8 cellular contexts compared by ENCODE assay signal in the genomic region with DNA sequence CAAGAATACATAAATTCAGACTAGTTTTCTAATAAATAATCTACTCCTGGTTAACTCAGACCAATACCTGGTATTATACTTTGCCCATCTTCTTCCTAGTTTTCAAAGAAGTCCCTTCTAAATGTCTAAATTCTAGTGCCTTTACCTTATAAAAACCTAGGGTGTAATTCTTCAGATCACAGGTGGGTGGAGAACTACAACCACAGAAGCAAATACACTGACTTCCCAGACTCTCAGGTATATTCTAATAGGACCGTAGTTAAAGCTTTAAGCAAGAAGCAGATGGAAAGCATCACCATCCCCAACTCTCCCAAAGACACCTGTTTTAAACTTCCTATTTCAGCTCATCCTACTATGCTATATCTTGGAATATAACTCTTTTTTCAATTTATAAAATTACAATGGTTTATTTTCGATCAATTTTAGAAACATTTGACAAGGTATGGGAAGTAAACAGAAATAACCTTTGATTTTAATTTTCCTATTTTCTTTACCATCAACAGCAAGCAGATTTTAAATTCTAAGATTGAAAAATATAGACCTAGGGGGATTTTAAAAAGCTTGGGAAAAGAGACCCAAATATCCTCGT. TPM values are rescaled to one million over a fixed set of nuclear protein-coding genes. Genes with fewer than 3 reads are reported as not detected.
DNase-seq lines count a peak whose midpoint lies in the region; ATAC-seq, FAIRE-seq and TF ChIP-seq lines count a peak whose summit lies in the region.

No MANE protein-coding gene starts in this region.

- H3K9me3 ChIP-seq in upper lobe of left lung (no peaks in the 10 kb centered on the region), MG63 (no peaks in the 10 kb centered on the region)

- peak in 5 of 6 experiments; percentile 24 to 57 (median 38) for TF ChIP-seq CTCF in upper lobe of left lung (IDR thresholded peaks at IDR 0.05)

- H3K27me3 ChIP-seq in upper lobe of left lung, result no peaks in the 10 kb centered on the region
- H3K27me3 ChIP-seq in MG63, result no peaks in the 10 kb centered on the region

- peak overlapping the region in 1 of 4 donors; percentile 2 for H3K27ac ChIP-seq in upper lobe of left lung
- H3K27ac ChIP-seq in substantia nigra (ENCODE audit: low read depth, low read length, poor library complexity, severe bottlenecking), result no peak overlapping the region

- H3K4me1 ChIP-seq in upper lobe of left lung, result peaks cover 8 to 33% (median 19%) of the 10 kb centered on the region in 4 donors

- ATAC-seq in GM21737 (IDR thresholded peaks at IDR 0.05; ENCODE audit: unreplicated experiment) (peak; percentile 60), esophagus mucosa (peak; percentile 61), upper lobe of left lung (ENCODE audit: low FRiP score in 2 of 2) (no peak)

- FAIRE-seq in H54 (lab: Jason Lieb, UNC), result no peak

- DNase-seq in ELR (ENCODE audit: low read depth) (peak; percentile 35), NCI-H526 treated with DMSO at 0.1 percent for 48 hours (lab: John Stamatoyannopoulos, UW) (peak; percentile 17), upper lobe of left lung (no peak), substantia nigra (lab: John Stamatoyannopoulos, UW) (no peak), H54 (ENCODE audit: insufficient read length, low spot score) (no peak), MG63 (no peak)

- H3K36me3 ChIP-seq in upper lobe of left lung (no peaks in the 10 kb centered on the region), MG63 (no peaks in the 10 kb centered on the region)

- no peak overlapping the region for H3K4me3 ChIP-seq in upper lobe of left lung
- no peak overlapping the region for H3K4me3 ChIP-seq in MG63

- no peak for TF ChIP-seq EP300 in upper lobe of left lung (IDR thresholded peaks at IDR 0.05)

- WGBS in upper lobe of left lung, 2 donors, result 87 to 93% methylated on average over 3 of the region's 3 CpGs

- no peak for TF ChIP-seq POLR2A in upper lobe of left lung (IDR thresholded peaks at IDR 0.05)
- TF ChIP-seq POLR2A in H54 (IDR thresholded peaks at IDR 0.05; ENCODE audit: low read depth, low read length), result no peak

RNA-seq across cellular contexts. Expression of a gene that starts 15.8 kb away (rescaled TPM):
- total RNA-seq in esophagus mucosa (4.9 TPM), upper lobe of left lung (10 to 100 TPM; 61.8 to 98.6 (median 79.1) TPM)
- 14.2 and 29.6 TPM in 2 replicates for total RNA-seq in MG63 (2014; rRNA removed; shearing (Covaris generic); ENCODE audit: low replicate concordance)

Comparison
In these comparisons a context has a peak if more than half of its experiments do, and no peak if none do; other contexts are left out.
1. DNase-seq: peak in ELR (single experiment) and NCI-H526 treated with DMSO at 0.1 percent for 48 hours (single experiment); none in upper lobe of left lung (0 of 2), substantia nigra (0 of 49), H54 (single experiment) and MG63 (single experiment).
2. ATAC-seq: peak in GM21737 (single experiment) and esophagus mucosa (single experiment); none in upper lobe of left lung (0 of 2).